1 cellular context compared by ENCODE assay signal in the genomic region with DNA sequence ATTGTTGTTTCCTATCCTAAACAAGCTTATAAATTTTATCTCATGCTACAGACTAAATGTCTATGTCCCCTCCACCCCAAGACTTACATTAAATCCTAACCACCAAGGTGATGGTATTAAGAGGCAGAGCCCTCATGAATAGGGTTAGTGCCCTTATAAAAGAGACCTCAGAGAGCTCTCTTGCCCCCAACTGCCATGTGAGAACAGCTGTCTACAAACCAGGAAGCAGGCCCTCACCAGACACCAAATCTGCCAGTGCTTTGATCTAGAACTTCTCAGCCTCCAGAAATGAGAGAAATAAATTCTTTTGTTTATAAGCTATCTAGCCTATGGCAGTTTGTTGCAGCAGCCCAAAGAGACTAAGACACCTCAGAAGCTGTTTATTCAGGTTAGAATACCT.
TF ChIP-seq lines count a peak whose summit lies in the region.

No MANE protein-coding gene starts in this region.

TF ChIP-seq in K562, 482 proteins besides CTCF, POLR2A, EP300 and RAD21 (continued from another document):
- TF ChIP-seq, protein P1, sequence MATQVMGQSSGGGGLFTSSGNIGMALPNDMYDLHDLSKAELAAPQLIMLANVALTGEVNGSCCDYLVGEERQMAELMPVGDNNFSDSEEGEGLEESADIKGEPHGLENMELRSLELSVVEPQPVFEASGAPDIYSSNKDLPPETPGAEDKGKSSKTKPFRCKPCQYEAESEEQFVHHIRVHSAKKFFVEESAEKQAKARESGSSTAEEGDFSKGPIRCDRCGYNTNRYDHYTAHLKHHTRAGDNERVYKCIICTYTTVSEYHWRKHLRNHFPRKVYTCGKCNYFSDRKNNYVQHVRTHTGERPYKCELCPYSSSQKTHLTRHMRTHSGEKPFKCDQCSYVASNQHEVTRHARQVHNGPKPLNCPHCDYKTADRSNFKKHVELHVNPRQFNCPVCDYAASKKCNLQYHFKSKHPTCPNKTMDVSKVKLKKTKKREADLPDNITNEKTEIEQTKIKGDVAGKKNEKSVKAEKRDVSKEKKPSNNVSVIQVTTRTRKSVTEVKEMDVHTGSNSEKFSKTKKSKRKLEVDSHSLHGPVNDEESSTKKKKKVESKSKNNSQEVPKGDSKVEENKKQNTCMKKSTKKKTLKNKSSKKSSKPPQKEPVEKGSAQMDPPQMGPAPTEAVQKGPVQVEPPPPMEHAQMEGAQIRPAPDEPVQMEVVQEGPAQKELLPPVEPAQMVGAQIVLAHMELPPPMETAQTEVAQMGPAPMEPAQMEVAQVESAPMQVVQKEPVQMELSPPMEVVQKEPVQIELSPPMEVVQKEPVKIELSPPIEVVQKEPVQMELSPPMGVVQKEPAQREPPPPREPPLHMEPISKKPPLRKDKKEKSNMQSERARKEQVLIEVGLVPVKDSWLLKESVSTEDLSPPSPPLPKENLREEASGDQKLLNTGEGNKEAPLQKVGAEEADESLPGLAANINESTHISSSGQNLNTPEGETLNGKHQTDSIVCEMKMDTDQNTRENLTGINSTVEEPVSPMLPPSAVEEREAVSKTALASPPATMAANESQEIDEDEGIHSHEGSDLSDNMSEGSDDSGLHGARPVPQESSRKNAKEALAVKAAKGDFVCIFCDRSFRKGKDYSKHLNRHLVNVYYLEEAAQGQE (CRISPR knock-in tag; IDR thresholded peaks at IDR 0.05; ENCODE audit: low read depth) = no peak
- no peak for TF ChIP-seq MXD1 (CRISPR knock-in tag; IDR thresholded peaks at IDR 0.05; ENCODE audit: borderline replicate concordance, poor library complexity, severe bottlenecking)
- no peak for TF ChIP-seq CBX3 (IDR thresholded peaks at IDR 0.05; ENCODE audit: borderline replicate concordance in 1 of 2, low read length in 2 of 2)
- no peak for TF ChIP-seq ZNF436 (CRISPR knock-in tag; IDR thresholded peaks at IDR 0.05)
- TF ChIP-seq, protein P2, sequence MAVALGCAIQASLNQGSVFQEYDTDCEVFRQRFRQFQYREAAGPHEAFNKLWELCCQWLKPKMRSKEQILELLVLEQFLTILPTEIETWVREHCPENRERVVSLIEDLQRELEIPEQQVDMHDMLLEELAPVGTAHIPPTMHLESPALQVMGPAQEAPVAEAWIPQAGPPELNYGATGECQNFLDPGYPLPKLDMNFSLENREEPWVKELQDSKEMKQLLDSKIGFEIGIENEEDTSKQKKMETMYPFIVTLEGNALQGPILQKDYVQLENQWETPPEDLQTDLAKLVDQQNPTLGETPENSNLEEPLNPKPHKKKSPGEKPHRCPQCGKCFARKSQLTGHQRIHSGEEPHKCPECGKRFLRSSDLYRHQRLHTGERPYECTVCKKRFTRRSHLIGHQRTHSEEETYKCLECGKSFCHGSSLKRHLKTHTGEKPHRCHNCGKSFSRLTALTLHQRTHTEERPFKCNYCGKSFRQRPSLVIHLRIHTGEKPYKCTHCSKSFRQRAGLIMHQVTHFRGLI (CRISPR knock-in tag; IDR thresholded peaks at IDR 0.05) = no peak
- no peak for TF ChIP-seq MTA2 (IDR thresholded peaks at IDR 0.05; ENCODE audit: low read depth)
- no peak for TF ChIP-seq ZNF316 (IDR thresholded peaks at IDR 0.05)
- no peak for TF ChIP-seq MTA1 (IDR thresholded peaks at IDR 0.05; ENCODE audit: borderline replicate concordance)
